8 cellular contexts compared by ENCODE assay signal in the genomic region with DNA sequence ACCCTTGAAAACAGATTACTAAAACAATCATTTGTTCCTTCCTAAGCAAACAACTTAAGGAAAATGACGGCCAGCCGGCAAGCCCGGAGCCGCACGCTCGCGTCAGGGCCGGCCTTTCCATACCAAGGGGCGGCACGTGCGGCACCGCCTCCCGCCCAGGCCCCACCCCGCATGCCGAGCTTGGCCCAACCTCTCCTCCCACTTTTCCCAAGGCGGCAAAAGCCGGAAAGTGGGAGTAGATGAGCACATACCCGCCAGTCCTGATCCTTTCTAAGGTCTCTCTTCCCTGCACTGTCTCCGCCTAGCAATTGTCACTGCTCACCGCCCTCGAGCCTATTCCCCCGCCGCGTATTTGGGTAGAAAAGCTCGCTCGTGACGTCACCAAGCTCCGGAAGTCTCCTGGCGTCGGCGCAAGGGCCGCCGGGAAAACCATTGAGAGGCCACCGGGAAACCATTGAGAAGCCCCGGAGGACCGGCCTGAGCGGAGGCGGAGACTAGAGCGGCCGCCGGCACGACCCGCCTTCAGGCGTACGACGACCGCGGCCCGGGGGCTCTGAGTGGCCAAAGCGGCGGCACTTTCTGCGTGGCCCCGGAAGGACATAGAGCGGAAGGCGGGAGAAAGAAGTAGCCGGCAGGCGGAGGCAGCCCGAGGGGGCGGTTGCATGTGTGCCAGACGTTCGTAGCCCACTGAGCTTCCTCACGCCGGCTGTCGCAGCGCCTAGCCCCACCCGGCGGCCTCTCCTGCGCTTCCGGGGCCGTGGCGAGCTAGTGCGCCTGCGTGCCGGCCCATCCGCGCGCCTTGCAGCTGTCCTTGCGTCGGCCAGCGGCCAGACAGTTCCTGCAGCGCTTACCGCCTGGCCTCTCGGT. TPM values are rescaled to one million over a fixed set of nuclear protein-coding genes. Genes with fewer than 3 reads are reported as not detected.
DNase-seq lines count a peak whose midpoint lies in the region; ATAC-seq lines count a peak whose summit lies in the region.

A gene with protein sequence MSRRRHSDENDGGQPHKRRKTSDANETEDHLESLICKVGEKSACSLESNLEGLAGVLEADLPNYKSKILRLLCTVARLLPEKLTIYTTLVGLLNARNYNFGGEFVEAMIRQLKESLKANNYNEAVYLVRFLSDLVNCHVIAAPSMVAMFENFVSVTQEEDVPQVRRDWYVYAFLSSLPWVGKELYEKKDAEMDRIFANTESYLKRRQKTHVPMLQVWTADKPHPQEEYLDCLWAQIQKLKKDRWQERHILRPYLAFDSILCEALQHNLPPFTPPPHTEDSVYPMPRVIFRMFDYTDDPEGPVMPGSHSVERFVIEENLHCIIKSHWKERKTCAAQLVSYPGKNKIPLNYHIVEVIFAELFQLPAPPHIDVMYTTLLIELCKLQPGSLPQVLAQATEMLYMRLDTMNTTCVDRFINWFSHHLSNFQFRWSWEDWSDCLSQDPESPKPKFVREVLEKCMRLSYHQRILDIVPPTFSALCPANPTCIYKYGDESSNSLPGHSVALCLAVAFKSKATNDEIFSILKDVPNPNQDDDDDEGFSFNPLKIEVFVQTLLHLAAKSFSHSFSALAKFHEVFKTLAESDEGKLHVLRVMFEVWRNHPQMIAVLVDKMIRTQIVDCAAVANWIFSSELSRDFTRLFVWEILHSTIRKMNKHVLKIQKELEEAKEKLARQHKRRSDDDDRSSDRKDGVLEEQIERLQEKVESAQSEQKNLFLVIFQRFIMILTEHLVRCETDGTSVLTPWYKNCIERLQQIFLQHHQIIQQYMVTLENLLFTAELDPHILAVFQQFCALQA (plus strand): TSS at position 830 of the 867 bp plus-strand sequence. CDS start 61 bp downstream, outside the sequence.
A gene (minus strand): TSS at position 377 of the 867 bp plus-strand sequence. CDS start 5,806 bp downstream, outside the sequence.

- H3K4me1 ChIP-seq in mesenchymal stem cell (ENCODE audit: control insufficient read depth, insufficient read depth, low read depth, low read length): peaks cover 10% of the 10 kb centered on the region

- H3K14ac ChIP-seq in mesenchymal stem cell (ENCODE audit: low read length in 2 of 2): peak within 1 kb of the TSS in 1 of 2 experiments; percentile 96

- peak within 1 kb of the TSS; percentile 88 to 92 for H3K4me3 Mint-ChIP-seq in effector memory CD8-positive, alpha-beta T cell

- H3K27ac ChIP-seq in mesenchymal stem cell (ENCODE audit: low read length, poor library complexity, severe bottlenecking): peak within 1 kb of the TSS; percentile 97

- peak within 1 kb of the TSS; percentile 91 for H3K4me2 ChIP-seq in mesenchymal stem cell (ENCODE audit: low read length, poor library complexity, severe bottlenecking)

- H2BK15ac ChIP-seq in mesenchymal stem cell (ENCODE audit: low read depth, poor library complexity, severe bottlenecking): peak within 1 kb of the TSS; percentile 89

- H2BK120ac ChIP-seq in mesenchymal stem cell (ENCODE audit: low read depth, low read length): peak within 1 kb of the TSS; percentile 68

- H3K18ac ChIP-seq in mesenchymal stem cell (ENCODE audit: low read depth in 1 of 2, low read length in 2 of 2): peak within 1 kb of the TSS; percentile 98 to 99

- no peaks in the 10 kb centered on the region for H3K27me3 Mint-ChIP-seq in effector memory CD8-positive, alpha-beta T cell

- peaks cover 34 to 53% of the 10 kb centered on the region in 2 donors for H3K4me1 Mint-ChIP-seq in effector memory CD8-positive, alpha-beta T cell (ENCODE audit: low read depth in 2 of 2)

- peak within 1 kb of the TSS; percentile 97 for H3K9ac ChIP-seq in mesenchymal stem cell (ENCODE audit: low read length)

- no peaks in the 10 kb centered on the region for H3K9me3 Mint-ChIP-seq in effector memory CD8-positive, alpha-beta T cell

- H4K91ac ChIP-seq in mesenchymal stem cell (ENCODE audit: low read length): peak within 1 kb of the TSS; percentile 50

- peak within 1 kb of the TSS; percentile 89 for H2BK5ac ChIP-seq in mesenchymal stem cell (ENCODE audit: low read depth, low read length, poor library complexity, severe bottlenecking)

- H3K27ac Mint-ChIP-seq in effector memory CD8-positive, alpha-beta T cell: peak within 1 kb of the TSS; percentile 98 to 99

- peak within 1 kb of the TSS; percentile 91 for H2AFZ ChIP-seq in mesenchymal stem cell (ENCODE audit: low read depth, low read length)

- peak within 1 kb of the TSS; percentile 79 to 98 for H3K23ac ChIP-seq in mesenchymal stem cell (ENCODE audit: low read length in 2 of 2)

- peak within 1 kb of the TSS; percentile 96 to 97 for H3K4ac ChIP-seq in mesenchymal stem cell (ENCODE audit: low read depth in 1 of 2, low read length in 2 of 2)

- peak within 1 kb of the TSS; percentile 92 for H4K8ac ChIP-seq in mesenchymal stem cell (ENCODE audit: low read length)

- peaks cover 27% of the 10 kb centered on the region for H3K36me3 Mint-ChIP-seq in effector memory CD8-positive, alpha-beta T cell (ENCODE audit: insufficient read depth)

- H3K4me3 ChIP-seq in mesenchymal stem cell (ENCODE audit: insufficient read depth in 1 of 2, low read depth in 1 of 2, low read length in 2 of 2): peak within 1 kb of the TSS; percentile 97 to 100

- H3K36me3 ChIP-seq in mesenchymal stem cell (ENCODE audit: control insufficient read depth in 1 of 2, insufficient read depth in 2 of 2, low read depth in 1 of 2, low read length in 2 of 2): no peaks in the 10 kb centered on the region

- H3K9me3 ChIP-seq in mesenchymal stem cell (ENCODE audit: control insufficient read depth, low read length): no peaks in the 10 kb centered on the region

- H2BK12ac ChIP-seq in mesenchymal stem cell (ENCODE audit: low read length in 2 of 2): peak within 1 kb of the TSS in 1 of 2 experiments; percentile 49

- H3K79me1 ChIP-seq in mesenchymal stem cell (replicated peaks; ENCODE audit: low read length, poor library complexity, severe bottlenecking): peaks cover 13% of the 10 kb centered on the region

- under 1% methylated on average over 74 of the region's 83 CpGs for WGBS in mesenchymal stem cell

- ATAC-seq in GM21360 (IDR thresholded peaks at IDR 0.05; ENCODE audit: unreplicated experiment): peak; percentile 84
- ATAC-seq in effector memory CD8-positive, alpha-beta T cell (replicated peaks): peak; percentile 86

- no peaks in the 10 kb centered on the region for H3K27me3 ChIP-seq in mesenchymal stem cell (ENCODE audit: control insufficient read depth in 1 of 2, insufficient read depth in 1 of 2, low read length in 2 of 2)

- peak; percentile 99 for DNase-seq in COLO668 (lab: John Stamatoyannopoulos, UW; ENCODE audit: unreplicated experiment)
- DNase-seq in HT1080 (ENCODE audit: low read depth): peak; percentile 99
- peak; percentile 99 for DNase-seq in NOMO-1 treated with DMSO at 0.1 percent for 48 hours (lab: John Stamatoyannopoulos, UW; ENCODE audit: unreplicated experiment)
- peak; percentile 87 to 91 for DNase-seq in activated CD8-positive, alpha-beta memory T cell treated with anti-CD3 and anti-CD28 coated beads for 4 hours (ENCODE audit: low read depth in 2 of 2)
- peak; percentile 93 to 95 (median 95) for DNase-seq in effector memory CD8-positive, alpha-beta T cell
- DNase-seq in mesenchymal stem cell: peak; percentile 99
- peak; percentile 93 for DNase-seq in stimulated activated CD8-positive, alpha-beta memory T cell treated with anti-CD3 and anti-CD28 coated beads, Interleukin-12 subunit alpha, Interleukin-12 subunit beta, amount 100 ng/mL, for 4 hours (ENCODE audit: low read depth)

- peak within 1 kb of the TSS; percentile 56 for H2AK5ac ChIP-seq in mesenchymal stem cell (ENCODE audit: low read length, severe bottlenecking)

RNA-seq across cellular contexts. Expression of the first gene that starts in this region (rescaled TPM):
- total RNA-seq in HT1080 (2014; rRNA removed; shearing (Covaris generic)): 49.2 and 52.9 TPM in 2 replicates
- polyA plus RNA-seq in HT1080 (2015; cell fraction: cytosol; rRNA removed): 34.2 and 42.5 TPM in 2 replicates
- 85.7 and 89.9 TPM in 2 replicates for polyA plus RNA-seq in HT1080 (2015; cell fraction: nucleus; rRNA removed)
- 18.0 TPM for polyA plus RNA-seq in mesenchymal stem cell (2013, experiment 1 of 2)
- polyA plus RNA-seq in mesenchymal stem cell (2013, experiment 2 of 2): 20.8 TPM

RNA-seq across cellular contexts. Expression of the second gene that starts in this region (rescaled TPM):
- total RNA-seq in HT1080 (2014; rRNA removed; shearing (Covaris generic)): 14.8 and 15.0 TPM in 2 replicates
- 12.5 and 13.7 TPM in 2 replicates for polyA plus RNA-seq in HT1080 (2015; cell fraction: cytosol; rRNA removed)
- polyA plus RNA-seq in HT1080 (2015; cell fraction: nucleus; rRNA removed): 37.7 and 39.0 TPM in 2 replicates
- 8.8 TPM for polyA plus RNA-seq in mesenchymal stem cell (2013, experiment 1 of 2)
- 8.7 TPM for polyA plus RNA-seq in mesenchymal stem cell (2013, experiment 2 of 2)

Comparison
In these comparisons a context has a peak if more than half of its experiments do, and no peak if none do; other contexts are left out.
1. Peak in every context shown above with its lines: DNase-seq, ATAC-seq, H3K4me3 ChIP-seq and H3K27ac ChIP-seq.